ENCODE assay signal across 8 cellular contexts in the genomic region with DNA sequence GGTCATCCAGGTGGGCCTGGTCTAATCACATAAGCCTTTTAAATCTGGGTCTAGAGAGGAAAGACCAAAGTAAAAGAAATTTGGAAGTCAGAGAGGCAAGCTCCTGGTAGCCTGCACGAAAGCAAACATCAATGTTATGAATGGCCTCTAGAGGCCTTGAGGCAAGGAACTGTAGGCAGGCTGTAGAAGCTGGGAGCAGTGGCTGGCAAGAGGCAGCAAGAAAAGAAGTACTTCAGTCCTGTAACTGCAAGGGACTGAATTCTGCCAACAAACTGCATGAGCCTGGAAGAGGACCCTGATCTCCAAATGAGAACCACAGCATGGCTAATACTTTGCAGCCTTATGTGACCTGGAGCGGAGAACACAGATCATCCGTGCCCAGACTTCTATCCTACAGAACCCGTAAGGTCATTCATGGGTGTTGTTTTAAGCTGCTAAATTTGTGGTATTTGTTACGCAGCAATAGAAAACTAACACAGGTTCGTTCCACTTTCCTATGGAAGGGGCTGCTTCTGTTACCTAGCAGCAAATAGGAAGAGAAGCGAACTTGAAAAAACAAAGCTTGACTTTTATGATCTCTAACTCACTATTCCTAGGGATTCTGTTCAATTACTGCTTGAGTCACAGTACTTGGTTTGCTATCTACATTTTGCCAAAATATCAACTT. TPM values are rescaled to one million over a fixed set of nuclear protein-coding genes. Genes with fewer than 3 reads are reported as not detected.
A peak's percentile ranks its signal among the peaks of the same experiment; 100 is the strongest.
DNase-seq lines count a peak whose midpoint lies in the region; ATAC-seq, FAIRE-seq and TF ChIP-seq lines count a peak whose summit lies in the region.

No MANE protein-coding gene starts in this region.

- DNase-seq in activated T-cell treated with anti-CD3 and anti-CD28 coated beads, Interleukin-2, amount 50 U/mL, for 72 hours: no peak
- no peak for DNase-seq in activated T-cell treated with anti-CD3 and anti-CD28 coated beads for 4 hours
- no peak for DNase-seq in activated CD8-positive, alpha-beta T cell treated with anti-CD3 and anti-CD28 coated beads for 36 hours
- peak; percentile 28 for DNase-seq in iris pigment epithelial cell (ENCODE audit: low read depth)
- no peak for DNase-seq in DMS79 (lab: John Stamatoyannopoulos, UW)
- DNase-seq in GM12891 (ENCODE audit: insufficient read length, low spot score): no peak
- no peak for DNase-seq in SHP77 treated with DMSO at 0.1 percent for 48 hours (lab: John Stamatoyannopoulos, UW)

- H3K36me3 Mint-ChIP-seq in activated T-cell treated with anti-CD3 and anti-CD28 coated beads, Interleukin-2, amount 50 U/mL, for 72 hours (ENCODE audit: insufficient read depth in 2 of 2): peaks cover 7 to 16% of the 10 kb centered on the region in 2 donors
- H3K36me3 Mint-ChIP-seq in activated CD8-positive, alpha-beta T cell treated with anti-CD3 and anti-CD28 coated beads for 36 hours (ENCODE audit: low read depth): peaks cover 31% of the 10 kb centered on the region

- H3K9me3 ChIP-seq in thymus (ENCODE audit: control insufficient read depth): no peaks in the 10 kb centered on the region

- CTCF ChIA-PET in activated CD8-positive, alpha-beta T cell treated with anti-CD3 and anti-CD28 coated beads for 36 hours (lab: Charles Lee): interaction anchor here (1.2 to 1.6 kb wide), 3 partner anchors 11 to 75 kb away, joined by 3 to 4 read pairs (median 3); no protein-coding TSS in a partner anchor

- TF ChIP-seq CTCF in activated CD8-positive, alpha-beta T cell treated with anti-CD3 and anti-CD28 coated beads for 36 hours (IDR thresholded peaks at IDR 0.05): no peak

- intact Hi-C loops in activated CD8-positive, alpha-beta T cell treated with anti-CD3 and anti-CD28 coated beads for 36 hours (cut with micrococcal nuclease): no loop called here

- no peak for TF ChIP-seq POLR2A in GM12891 (IDR thresholded peaks at IDR 0.05; ENCODE audit: low read depth, low read length)

- no peaks in the 10 kb centered on the region for H3K36me3 ChIP-seq in thymus (ENCODE audit: control insufficient read depth, insufficient read depth)

- H3K4me3 Mint-ChIP-seq in activated T-cell treated with anti-CD3 and anti-CD28 coated beads, Interleukin-2, amount 50 U/mL, for 72 hours: peak overlapping the region; percentile 90 to 100
- peak overlapping the region; percentile 93 for H3K4me3 Mint-ChIP-seq in activated CD8-positive, alpha-beta T cell treated with anti-CD3 and anti-CD28 coated beads for 36 hours

- ATAC-seq in activated T-cell treated with anti-CD3 and anti-CD28 coated beads, Interleukin-2, amount 50 U/mL, for 72 hours (replicated peaks in 1 of 2): no peak
- no peak for ATAC-seq in activated CD8-positive, alpha-beta T cell treated with anti-CD3 and anti-CD28 coated beads for 36 hours

- 93% methylated on average over 7 of the region's 7 CpGs for WGBS in thymus

- H3K9me3 Mint-ChIP-seq in activated T-cell treated with anti-CD3 and anti-CD28 coated beads, Interleukin-2, amount 50 U/mL, for 72 hours: no peaks in the 10 kb centered on the region
- H3K9me3 Mint-ChIP-seq in activated CD8-positive, alpha-beta T cell treated with anti-CD3 and anti-CD28 coated beads for 36 hours: peaks cover 1% of the 10 kb centered on the region

- peak overlapping the region; percentile 69 for H3K4me3 ChIP-seq in thymus (ENCODE audit: low read length)

- H3K27me3 ChIP-seq in thymus (ENCODE audit: control insufficient read depth, insufficient read depth): no peaks in the 10 kb centered on the region

- H3K27me3 Mint-ChIP-seq in activated T-cell treated with anti-CD3 and anti-CD28 coated beads, Interleukin-2, amount 50 U/mL, for 72 hours (ENCODE audit: low read depth): no peaks in the 10 kb centered on the region
- H3K27me3 Mint-ChIP-seq in activated CD8-positive, alpha-beta T cell treated with anti-CD3 and anti-CD28 coated beads for 36 hours: no peaks in the 10 kb centered on the region

- peak overlapping the region; percentile 94 for H3K27ac Mint-ChIP-seq in activated T-cell treated with anti-CD3 and anti-CD28 coated beads, Interleukin-2, amount 50 U/mL, for 72 hours
- peak overlapping the region; percentile 90 for H3K27ac Mint-ChIP-seq in activated CD8-positive, alpha-beta T cell treated with anti-CD3 and anti-CD28 coated beads for 36 hours

- FAIRE-seq in GM12891 (lab: Jason Lieb, UNC): no peak

- no peak overlapping the region for H3K27ac ChIP-seq in thymus (ENCODE audit: low read depth)

- H3K4me1 ChIP-seq in thymus (ENCODE audit: control insufficient read depth, insufficient read depth, low read length): peaks cover 14% of the 10 kb centered on the region

- POLR2A ChIA-PET in activated CD8-positive, alpha-beta T cell treated with anti-CD3 and anti-CD28 coated beads for 36 hours (lab: Charles Lee): interaction anchor here (1.0 to 2.9 kb wide), 5 partner anchors 8 to 88 kb away, joined by 3 to 18 read pairs (median 11); a partner anchor contains a TSS

- peaks cover 64% of the 10 kb centered on the region for H3K4me1 Mint-ChIP-seq in activated T-cell treated with anti-CD3 and anti-CD28 coated beads, Interleukin-2, amount 50 U/mL, for 72 hours (ENCODE audit: low read depth)
- peaks cover 40% of the 10 kb centered on the region for H3K4me1 Mint-ChIP-seq in activated CD8-positive, alpha-beta T cell treated with anti-CD3 and anti-CD28 coated beads for 36 hours (ENCODE audit: low read depth)

TF ChIP-seq in GM12891, 5 proteins besides CTCF, POLR2A, EP300 and RAD21:
- TF ChIP-seq TAF1 (IDR thresholded peaks at IDR 0.05; ENCODE audit: low read depth, low read length): no peak
- no peak for TF ChIP-seq SPI1 (IDR thresholded peaks at IDR 0.05; ENCODE audit: low read depth, low read length)
- no peak for TF ChIP-seq PAX5 (IDR thresholded peaks at IDR 0.05; ENCODE audit: insufficient read depth, low read length, severe bottlenecking)
- no peak for TF ChIP-seq POU2F2 (IDR thresholded peaks at IDR 0.05; ENCODE audit: low read depth, low read length)
- no peak for TF ChIP-seq POLR2AphosphoS5 (IDR thresholded peaks at IDR 0.05; ENCODE audit: low read depth, low read length)
TF ChIP-seq in GM12891: peak in this region for 0.

RNA-seq across cellular contexts. Expression of a gene that starts 1.2 kb away (rescaled TPM):
- total RNA-seq in activated T-cell treated with anti-CD3 and anti-CD28 coated beads, Interleukin-2, amount 50 U/mL, for 72 hours: 100 to 1,000 TPM; 125 to 138 TPM
- total RNA-seq in activated CD8-positive, alpha-beta T cell treated with anti-CD3 and anti-CD28 coated beads for 36 hours: 100 to 1,000 TPM; 143 to 144 TPM
- polyA plus RNA-seq in thymus: 45.9 TPM
- 77.0 TPM for polyA plus RNA-seq in GM12891 (2012; ENCODE audit: low read depth, missing spikeins)

RNA-seq across cellular contexts. Expression of a gene that starts 5.2 kb away (rescaled TPM):
- total RNA-seq in activated T-cell treated with anti-CD3 and anti-CD28 coated beads, Interleukin-2, amount 50 U/mL, for 72 hours: 10 to 100 TPM; 53.6 to 73.0 TPM
- total RNA-seq in activated CD8-positive, alpha-beta T cell treated with anti-CD3 and anti-CD28 coated beads for 36 hours: 10 to 100 TPM; 86.8 to 87.0 TPM
- 27.1 TPM for polyA plus RNA-seq in thymus
- 59.4 TPM for polyA plus RNA-seq in GM12891 (2012; ENCODE audit: low read depth, missing spikeins)
